In the genomic region with DNA sequence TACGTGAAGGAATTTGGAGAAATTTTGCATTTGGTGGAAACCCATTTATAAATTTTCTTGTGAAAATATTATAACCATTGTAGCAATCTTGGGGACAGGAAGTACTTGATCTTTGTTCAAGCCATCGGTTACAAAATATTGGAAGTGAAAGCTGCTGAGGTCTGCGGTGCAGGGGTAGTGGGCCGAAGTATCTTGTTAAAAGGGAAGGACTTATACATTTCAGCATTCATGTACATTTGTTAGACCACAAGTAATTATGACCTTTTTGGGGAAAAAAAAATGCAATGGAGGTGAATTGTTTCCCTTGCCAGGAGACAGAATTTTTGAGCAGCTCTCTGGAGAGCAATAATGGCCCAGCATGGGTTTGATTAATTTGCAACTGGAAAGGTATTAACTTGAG, we compare ENCODE assay signal across 9 cellular contexts.
DNase-seq lines count a peak whose midpoint lies in the region; ATAC-seq, FAIRE-seq and TF ChIP-seq lines count a peak whose summit lies in the region.
"Had no signal": no experiment of that assay in that cellular context is flagged by ENCODE, and none has a peak within 500 bp of the region (broad histone marks: within the 10 kb centered on the region; RNA-seq: fewer than 3 reads in every experiment).

No MANE protein-coding gene starts in this region.

- no peak for TF ChIP-seq POLR2A in GM12891 (IDR thresholded peaks at IDR 0.05; ENCODE audit: low read depth, low read length)

- peak; percentile 25 for DNase-seq in GM12891 (ENCODE audit: insufficient read length, low spot score)
- DNase-seq in DMS153 treated with DMSO at 0.1 percent for 48 hours (lab: John Stamatoyannopoulos, UW; ENCODE audit: unreplicated experiment), result no peak
- no peak for DNase-seq in cortex of kidney (lab: John Stamatoyannopoulos, UW)
- no peak for DNase-seq in osteoblast (ENCODE audit: insufficient read length, low spot score, missing footprints)
- no peak for DNase-seq in epidermal melanocyte (ENCODE audit: insufficient read length, low spot score)
- DNase-seq: activated CD4-positive, alpha-beta T cell treated with anti-CD3 and anti-CD28 coated beads for 48 hours had no signal

- no peak overlapping the region for H2AFZ ChIP-seq in OCI-LY3 (ENCODE audit: low read depth, low read length)
- no peak overlapping the region for H2AFZ ChIP-seq in osteoblast (ENCODE audit: low read length)

- H3K4me2 ChIP-seq in OCI-LY3 (ENCODE audit: low read length) (peak overlapping the region; percentile 55), osteoblast (ENCODE audit: insufficient read depth, low read length) (no peak overlapping the region)

- H4K20me1 ChIP-seq in OCI-LY3 (ENCODE audit: insufficient read depth, low read length) (no peaks in the 10 kb centered on the region), osteoblast (ENCODE audit: insufficient read depth, low read length) (no peaks in the 10 kb centered on the region)

- ATAC-seq in GM19463 (IDR thresholded peaks at IDR 0.05; ENCODE audit: unreplicated experiment), result peak; percentile 94
- ATAC-seq in HG03064 (IDR thresholded peaks at IDR 0.05; ENCODE audit: low read depth, unreplicated experiment), result peak; percentile 99

- H3K27ac ChIP-seq in OCI-LY3 (ENCODE audit: low read length) (no peak overlapping the region), osteoblast (ENCODE audit: low read depth, low read length) (no peak overlapping the region)

- peaks cover 12% of the 10 kb centered on the region for H3K4me1 ChIP-seq in OCI-LY3 (ENCODE audit: low read length)
- no peaks in the 10 kb centered on the region for H3K4me1 ChIP-seq in osteoblast (ENCODE audit: insufficient read depth, low read length)

- H3K36me3 ChIP-seq in OCI-LY3 (replicated peaks; ENCODE audit: low read depth, low read length) (no peaks in the 10 kb centered on the region), osteoblast (ENCODE audit: insufficient read depth, low read length) (no peaks in the 10 kb centered on the region)

- TF ChIP-seq CTCF in OCI-LY3 (IDR thresholded peaks at IDR 0.05; ENCODE audit: low read depth, low read length) (no peak), osteoblast (IDR thresholded peaks at IDR 0.05; ENCODE audit: extremely low read depth, low read depth, low read length) (no peak)

- H3K9me3 ChIP-seq in OCI-LY3 (ENCODE audit: insufficient read depth, low read length) (no peaks in the 10 kb centered on the region), osteoblast (ENCODE audit: low read depth, low read length) (no peaks in the 10 kb centered on the region)

- no peak overlapping the region for H3K9ac ChIP-seq in OCI-LY3 (ENCODE audit: low read length)

- H3K27me3 ChIP-seq in OCI-LY3 (ENCODE audit: low read depth, low read length) (peaks cover 38% of the 10 kb centered on the region), osteoblast (ENCODE audit: insufficient read depth, low read length) (peaks cover 5% of the 10 kb centered on the region)

- H3K4me3 ChIP-seq in OCI-LY3 (ENCODE audit: low read length) (no peak overlapping the region), osteoblast (ENCODE audit: insufficient read depth, low read length) (no peak overlapping the region)

- FAIRE-seq in GM12891 (lab: Jason Lieb, UNC), result peak; percentile 89

- H3K79me2 ChIP-seq in OCI-LY3 (ENCODE audit: low read length), result no peaks in the 10 kb centered on the region
- no peaks in the 10 kb centered on the region for H3K79me2 ChIP-seq in osteoblast (ENCODE audit: insufficient read depth, low read length)

TF ChIP-seq in GM12891, 5 proteins besides CTCF, POLR2A, EP300 and RAD21:
- TF ChIP-seq POU2F2 (IDR thresholded peaks at IDR 0.05; ENCODE audit: low read depth, low read length) (0 out of 2 replicates have a peak, but pooled peaks have one; percentile 25), PAX5 (IDR thresholded peaks at IDR 0.05; ENCODE audit: insufficient read depth, low read length, severe bottlenecking) (no peak), SPI1 (IDR thresholded peaks at IDR 0.05; ENCODE audit: low read depth, low read length) (peak; percentile 86)
